In genomic region chr2:207129821-207130220, GRCh38 we compare ENCODE assay signal across 23 cellular contexts. TPM values are rescaled to one million over a fixed set of nuclear protein-coding genes. Genes with fewer than 3 reads are reported as not detected.
DNase-seq lines count a peak whose midpoint lies in the region; FAIRE-seq and TF ChIP-seq lines count a peak whose summit lies in the region.
"Had no signal": no experiment of that assay in that cellular context is flagged by ENCODE, and none has a peak within 500 bp of the region (broad histone marks: within the 10 kb centered on the region; RNA-seq: fewer than 3 reads in every experiment).

No MANE protein-coding gene starts in this region.

- no peak overlapping the region for H3K4me3 Mint-ChIP-seq in chondrocyte (ENCODE audit: unreplicated experiment)
- H3K4me3 Mint-ChIP-seq: activated T-cell treated with anti-CD3 and anti-CD28 coated beads, Interleukin-2, amount 50 U/mL, for 24 hours; effector memory CD8-positive, alpha-beta T cell; T-helper 17 cell had no signal

- H3K36me3 ChIP-seq in small intestine (ENCODE audit: control insufficient read depth in 2 of 2, insufficient read depth in 2 of 2, low read length in 2 of 2): no peaks in the 10 kb centered on the region
- H3K36me3 ChIP-seq: adrenal gland, colonic mucosa, prostate gland had no signal

- peaks cover 0 to 5% of the 10 kb centered on the region in 2 donors for H3K4me1 ChIP-seq in small intestine (ENCODE audit: control insufficient read depth in 2 of 2, insufficient read depth in 1 of 2, low read depth in 1 of 2, low read length in 1 of 2)
- H3K4me1 ChIP-seq: colonic mucosa, prostate gland had no signal

- peaks cover 11% of the 10 kb centered on the region for H3K36me3 Mint-ChIP-seq in chondrocyte (ENCODE audit: low read depth)

- no peak overlapping the region for H3K4me3 ChIP-seq in small intestine (ENCODE audit: low read depth in 1 of 2, low read length in 2 of 2)
- H3K4me3 ChIP-seq: adrenal gland, colonic mucosa, prostate gland had no signal

- no peak for TF ChIP-seq CTCF in chondrocyte (IDR thresholded peaks at IDR 0.05)

- 52 to 71% (median 55%) methylated on average over 4 of the region's 4 CpGs for WGBS in small intestine, 3 donors

- FAIRE-seq in small intestine (lab: Jason Lieb, UNC): no peak
- FAIRE-seq: H1, HTR-8/SVneo, kidney, urothelium cell line had no signal

- no peaks in the 10 kb centered on the region for H3K9me3 ChIP-seq in small intestine (ENCODE audit: control insufficient read depth, low read depth)
- H3K9me3 ChIP-seq: adrenal gland, colonic mucosa, prostate gland had no signal

- no peak overlapping the region for H3K27ac ChIP-seq in small intestine (ENCODE audit: low read depth in 1 of 2, low read length in 1 of 2)
- H3K27ac ChIP-seq: colonic mucosa, prostate gland had no signal

- peaks cover 86% of the 10 kb centered on the region for H3K4me1 Mint-ChIP-seq in chondrocyte (ENCODE audit: low read depth)

- H3K9me3 Mint-ChIP-seq in chondrocyte (ENCODE audit: low read depth): peaks cover 7% of the 10 kb centered on the region
- H3K9me3 Mint-ChIP-seq: activated T-cell treated with anti-CD3 and anti-CD28 coated beads, Interleukin-2, amount 50 U/mL, for 24 hours; effector memory CD8-positive, alpha-beta T cell had no signal

- DNase-seq in NCI-H82 (lab: John Stamatoyannopoulos, UW): peak; percentile 50
- no peak for DNase-seq in NCI-H82 treated with DMSO at 0.1 percent for 48 hours (lab: John Stamatoyannopoulos, UW; ENCODE audit: unreplicated experiment)
- peak; percentile 25 for DNase-seq in NCI-H1105 (lab: John Stamatoyannopoulos, UW)
- DNase-seq in chondrocyte (ENCODE audit: low spot score): no peak
- DNase-seq in small intestine: peak; percentile 25
- DNase-seq in stimulated activated CD4-positive, alpha-beta T cell treated with anti-CD3 and anti-CD28 coated beads, Interleukin-4, amount 100 ng/mL, for 4 hours: no peak
- no peak for DNase-seq in stimulated activated CD4-positive, alpha-beta T cell treated with anti-CD3 and anti-CD28 coated beads, Interleukin-15, amount 100 ng/mL, for 24 hours
- DNase-seq in SKM-1 treated with dmso at 0.1 percent for 144 hours (lab: John Stamatoyannopoulos, UW; ENCODE audit: unreplicated experiment): no peak
- DNase-seq: activated CD4-positive, alpha-beta T cell treated with anti-CD3 and anti-CD28 coated beads for 4 hours; activated T-cell treated with anti-CD3 and anti-CD28 coated beads, Interleukin-2, amount 50 U/mL, for 24 hours; adrenal gland; colonic mucosa; DMS79 treated with DMSO at 0.1 percent for 48 hours; effector memory CD8-positive, alpha-beta T cell; kidney; NCI-H187; NCI-H446 treated with DMSO at 0.1 percent for 48 hours; stimulated activated CD4-positive, alpha-beta T cell treated with anti-CD3 and anti-CD28 coated beads, Interleukin-1b, Interleukin-23, amount 100 ng/mL, for 48 hours; T-helper 17 cell had no signal

- H3K27me3 ChIP-seq in small intestine (ENCODE audit: control insufficient read depth in 2 of 2, insufficient read depth in 2 of 2, low read length in 2 of 2): no peaks in the 10 kb centered on the region
- H3K27me3 ChIP-seq: adrenal gland, colonic mucosa had no signal

- no peaks in the 10 kb centered on the region for H3K27me3 Mint-ChIP-seq in chondrocyte (ENCODE audit: low read depth)
- H3K27me3 Mint-ChIP-seq: activated T-cell treated with anti-CD3 and anti-CD28 coated beads, Interleukin-2, amount 50 U/mL, for 24 hours; T-helper 17 cell had no signal

- H3K27ac Mint-ChIP-seq in chondrocyte (ENCODE audit: unreplicated experiment): peak overlapping the region; percentile 56
- H3K27ac Mint-ChIP-seq: activated T-cell treated with anti-CD3 and anti-CD28 coated beads, Interleukin-2, amount 50 U/mL, for 24 hours; effector memory CD8-positive, alpha-beta T cell; T-helper 17 cell had no signal

RNA-seq across cellular contexts. Expression of gene KLF7, which starts 35.9 kb away (rescaled TPM):
- 37.5 to 46.2 TPM (median 38.5 TPM) in 3 replicates for total RNA-seq in chondrocyte
- polyA plus RNA-seq in small intestine: 1 to 10 TPM; 1.1 to 10.0 (median 8.1) TPM

Comparison
In these comparisons a context has a peak if more than half of its experiments do, and no peak if none do; other contexts are left out.
1. DNase-seq: peak in NCI-H82 (single experiment), NCI-H1105 (single experiment) and small intestine (single experiment); none in NCI-H82 treated with DMSO at 0.1 percent for 48 hours (single experiment), chondrocyte (single experiment), stimulated activated CD4-positive, alpha-beta T cell treated with anti-CD3 and anti-CD28 coated beads, Interleukin-4, amount 100 ng/mL, for 4 hours (0 of 2), stimulated activated CD4-positive, alpha-beta T cell treated with anti-CD3 and anti-CD28 coated beads, Interleukin-15, amount 100 ng/mL, for 24 hours (single experiment) and SKM-1 treated with dmso at 0.1 percent for 144 hours (single experiment).